9 cellular contexts compared by ENCODE assay signal in the genomic region with DNA sequence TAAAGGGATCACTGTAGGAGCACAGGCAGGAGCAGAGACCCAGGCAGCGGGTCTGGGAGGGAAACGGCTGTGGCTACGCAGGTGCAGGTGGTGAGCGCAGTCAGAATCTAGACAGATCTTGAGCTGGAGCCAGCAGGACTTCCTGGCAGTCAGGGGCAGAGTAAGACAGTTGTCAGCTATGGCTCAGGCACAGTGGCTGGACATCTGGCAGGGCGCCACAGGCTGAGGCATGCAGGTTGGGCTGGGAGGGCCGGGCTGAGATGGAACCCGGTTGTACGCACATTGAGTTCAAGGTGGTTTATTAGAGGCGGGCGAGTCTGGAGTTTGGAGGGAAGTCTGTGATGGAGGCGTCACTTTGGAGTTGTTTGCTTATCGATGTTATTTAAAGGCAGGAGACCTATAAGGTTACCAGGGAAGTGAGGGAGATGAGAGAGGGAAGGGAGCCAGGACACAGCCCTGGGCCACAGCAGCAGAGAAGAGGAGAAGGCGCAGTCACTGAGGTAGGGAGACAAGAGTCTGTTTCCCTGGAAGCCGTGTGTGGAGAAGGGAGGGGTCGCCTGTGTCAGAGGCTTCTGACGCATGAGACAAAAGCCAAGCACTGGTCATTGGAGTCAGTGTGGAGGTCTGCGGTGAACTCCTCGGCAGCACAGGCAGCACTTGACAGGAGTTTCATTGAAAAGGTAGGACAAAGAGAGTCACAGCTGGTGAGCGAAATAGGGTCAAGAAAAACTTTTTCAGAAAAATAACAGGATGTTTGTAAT.
A peak's percentile ranks its signal among the peaks of the same experiment; 100 is the strongest.
DNase-seq lines count a peak whose midpoint lies in the region; ATAC-seq and TF ChIP-seq lines count a peak whose summit lies in the region.
"Had no signal": no experiment of that assay in that cellular context is flagged by ENCODE, and none has a peak within 500 bp of the region (broad histone marks: within the 10 kb centered on the region; RNA-seq: fewer than 3 reads in every experiment).

No MANE protein-coding gene starts in this region.

- DNase-seq in Right ventricle myocardium superior: peak; percentile 74
- DNase-seq in cardiac septum (ENCODE audit: low spot score): no peak
- DNase-seq in RPMI8226: peak; percentile 73
- peak; percentile 25 to 64 for DNase-seq in heart right ventricle
- peak; percentile 74 for DNase-seq in upper lobe of right lung
- no peak for DNase-seq in GM20000 (ENCODE audit: low spot score)

- peak; percentile 78 for ATAC-seq in Right ventricle myocardium superior (ENCODE audit: poor library complexity)
- ATAC-seq in heart right ventricle: peak in 7 of 8 donors; percentile 27 to 71 (median 55)
- ATAC-seq in upper lobe of right lung: peak; percentile 41
- no peak for ATAC-seq in GM18502 (IDR thresholded peaks at IDR 0.05; ENCODE audit: poor library complexity, unreplicated experiment)
- ATAC-seq in HG03378 (IDR thresholded peaks at IDR 0.05; ENCODE audit: unreplicated experiment): no peak

- H3K4me3 ChIP-seq in heart right ventricle: no peak overlapping the region
- no peak overlapping the region for H3K4me3 ChIP-seq in upper lobe of right lung

- H3K9me3 ChIP-seq in heart right ventricle (no peaks in the 10 kb centered on the region), upper lobe of right lung (no peaks in the 10 kb centered on the region)

- TF ChIP-seq CTCF in heart right ventricle (IDR thresholded peaks at IDR 0.05): no peak
- no peak for TF ChIP-seq CTCF in upper lobe of right lung (IDR thresholded peaks at IDR 0.05)
- no peak for TF ChIP-seq CTCF in GM20000 (IDR thresholded peaks at IDR 0.05; ENCODE audit: extremely low read depth, missing control alignments)

- H3K36me3 ChIP-seq in heart right ventricle: no peaks in the 10 kb centered on the region
- H3K36me3 ChIP-seq in upper lobe of right lung: no peaks in the 10 kb centered on the region

- 42 to 46% methylated on average over 19 of the region's 19 CpGs for WGBS in heart right ventricle, 2 donors

- peaks cover 0 to 35% (median 16%) of the 10 kb centered on the region in 9 donors for H3K4me1 ChIP-seq in heart right ventricle
- no peaks in the 10 kb centered on the region for H3K4me1 ChIP-seq in upper lobe of right lung

- H3K27me3 ChIP-seq in heart right ventricle (no peaks in the 10 kb centered on the region), upper lobe of right lung (no peaks in the 10 kb centered on the region)

- no peak overlapping the region for H3K27ac ChIP-seq in heart right ventricle
- H3K27ac ChIP-seq in upper lobe of right lung: no peak overlapping the region
- H3K27ac ChIP-seq: epithelial cell of prostate had no signal

- intact Hi-C loops in Right ventricle myocardium superior (cut with DNase I): loop anchor here (5.0 kb wide), 1 partner anchor 153 kb away; no protein-coding TSS in a partner anchor
- intact Hi-C loops in cardiac septum (cut with DNase I): no loop called here
- intact Hi-C loops in heart right ventricle (cut with DNase I): loop anchor here in 4 of 10 donors (5.0 to 10.0 kb wide), 4 partner anchors 66 to 158 kb away; no protein-coding TSS in a partner anchor
- intact Hi-C loops in upper lobe of right lung (cut with DNase I): no loop called here

Comparison
In these comparisons a context has a peak if more than half of its experiments do, and no peak if none do; other contexts are left out.
1. DNase-seq: peak in Right ventricle myocardium superior (single experiment), RPMI8226 (single experiment), heart right ventricle (2 of 2) and upper lobe of right lung (single experiment); none in cardiac septum (single experiment) and GM20000 (single experiment).
2. ATAC-seq: peak in Right ventricle myocardium superior (single experiment), heart right ventricle (7 of 8) and upper lobe of right lung (single experiment); none in GM18502 (single experiment) and HG03378 (single experiment).